28 cellular contexts compared by ENCODE assay signal in genomic region chr1:81351864-81352263, GRCh38.
"Had no signal": no experiment of that assay in that cellular context is flagged by ENCODE, and none has a peak within 500 bp of the region (broad histone marks: within the 10 kb centered on the region; RNA-seq: fewer than 3 reads in every experiment).

No MANE protein-coding gene starts in this region.

- H3K4me2 ChIP-seq: SK-N-SH had no signal

- H3K4me3 ChIP-seq: adrenal gland, body of pancreas, coronary artery, K562, SJCRH30 had no signal

- H3K9ac ChIP-seq: SK-N-SH had no signal

- ATAC-seq: activated CD4-positive, alpha-beta T cell treated with anti-CD3 and anti-CD28 coated beads for 36 hours; body of pancreas; K562; Right ventricle myocardium inferior had no signal

- H3K27me3 ChIP-seq: adrenal gland, body of pancreas, SJCRH30 had no signal

- H3K4me1 ChIP-seq: adrenal gland, body of pancreas, SJCRH30 had no signal

- H3K27ac ChIP-seq: adrenal gland, body of pancreas, coronary artery, SJCRH30, VCaP had no signal

- H3K9me3 ChIP-seq: adrenal gland, body of pancreas, SJCRH30, SK-N-SH had no signal

- DNase-seq: activated CD4-positive, alpha-beta memory T cell treated with anti-CD3 and anti-CD28 coated beads, Interleukin-2, amount 10 ng/mL, durations not matched to agents 7 days and 5 days; activated CD4-positive, alpha-beta T cell treated with anti-CD3 and anti-CD28 coated beads for 36 hours; activated CD4-positive, alpha-beta T cell treated with anti-CD3 and anti-CD28 coated beads, Interleukin-2, amount 50 U/mL, for 1 hour; activated gamma-delta T cell treated with Interleukin-2 at 50 U/mL for 16 hours; activated naive CD4-positive, alpha-beta T cell treated with anti-CD3 and anti-CD28 coated beads, Interleukin-2, amount 50 U/mL, for 16 hours; activated naive CD8-positive, alpha-beta T cell treated with anti-CD3 and anti-CD28 coated beads, Interleukin-2, amount 10 ng/mL, durations not matched to agents 7 days and 5 days; activated T-cell treated with anti-CD3 and anti-CD28 coated beads for 4 hours; activated T-cell treated with anti-CD3 and anti-CD28 coated beads, Interleukin-2, amount 50 U/mL, for 48 hours; adrenal gland; anterior cingulate cortex; body of pancreas; central memory CD4-positive, alpha-beta T cell; Karpas-422; MM.1S; NCI-H146; NCI-H187 treated with DMSO at 0.1 percent for 48 hours; NCI-H2081 treated with DMSO at 0.1 percent for 48 hours; NCI-H226; NCI-H510A; NCI-H526 treated with DMSO at 0.1 percent for 48 hours; SJCRH30; SK-N-SH; T-helper 1 cell had no signal

- H3K36me3 ChIP-seq: adrenal gland, SJCRH30 had no signal

- FAIRE-seq: bronchial epithelial cell, K562 had no signal
